Comparison of ENCODE assay signal across 15 cellular contexts in genomic region chr16:735982-736453, GRCh38. TPM values are rescaled to one million over a fixed set of nuclear protein-coding genes. Genes with fewer than 3 reads are reported as not detected.
DNase-seq lines count a peak whose midpoint lies in the region; ATAC-seq, FAIRE-seq and TF ChIP-seq lines count a peak whose summit lies in the region.
"Had no signal": no experiment of that assay in that cellular context is flagged by ENCODE, and none has a peak within 500 bp of the region (broad histone marks: within the 10 kb centered on the region; RNA-seq: fewer than 3 reads in every experiment).

No MANE protein-coding gene starts in this region.

- H3K27ac Mint-ChIP-seq in activated CD4-positive, alpha-beta T cell treated with anti-CD3 and anti-CD28 coated beads for 36 hours, result peak overlapping the region; percentile 59
- H3K27ac Mint-ChIP-seq in activated B cell treated with CpG ODN at 0.5 μM for 24 hours (peak overlapping the region; percentile 53), neural crest cell (ENCODE audit: unreplicated experiment) (no peak overlapping the region)
- H3K27ac Mint-ChIP-seq: neural progenitor cell had no signal

- TF ChIP-seq CTCF in activated B cell treated with CpG ODN at 0.5 μM for 24 hours (IDR thresholded peaks at IDR 0.05) (no peak), neural crest cell (conservative IDR thresholded peaks at IDR 0.05) (no peak), gastroesophageal sphincter (IDR thresholded peaks at IDR 0.05) (no peak)

- POLR2A ChIA-PET in activated CD4-positive, alpha-beta T cell treated with anti-CD3 and anti-CD28 coated beads for 36 hours (lab: Charles Lee), result interaction anchor here (1.3 kb wide), 1 partner anchor 52 kb away, joined by 4 read pairs; the partner anchor contains the start of genes CHTF18 and RPUSD1
- POLR2A ChIA-PET in activated B cell treated with CpG ODN at 0.5 μM for 24 hours (lab: Charles Lee), result interaction anchor here (0.7 to 3.7 kb wide), 4 partner anchors 8 to 20 kb away, joined by 3 to 31 read pairs (median 5); partner anchors contain the start of genes ANTKMT and CCDC78

- intact Hi-C loops in activated CD4-positive, alpha-beta T cell treated with anti-CD3 and anti-CD28 coated beads for 36 hours (cut with DNase I, micrococcal nuclease), result loop anchor here in 1 of 2 experiments (1.0 kb wide), 2 partner anchors 15 to 21 kb away; partner anchors contain the start of genes ANTKMT and METRN
- intact Hi-C loops in activated B cell treated with CpG ODN at 0.5 μM for 24 hours (cut with micrococcal nuclease), result no loop called here

- peaks cover 27% of the 10 kb centered on the region for H3K36me3 Mint-ChIP-seq in activated CD4-positive, alpha-beta T cell treated with anti-CD3 and anti-CD28 coated beads for 36 hours (ENCODE audit: low read depth)
- peaks cover 54% of the 10 kb centered on the region for H3K36me3 Mint-ChIP-seq in activated B cell treated with CpG ODN at 0.5 μM for 24 hours (ENCODE audit: low read depth)
- no peaks in the 10 kb centered on the region for H3K36me3 Mint-ChIP-seq in neural crest cell (ENCODE audit: low read depth)

- DNase-seq in activated CD4-positive, alpha-beta T cell treated with anti-CD3 and anti-CD28 coated beads for 36 hours, result peak; percentile 89
- no peak for DNase-seq in activated CD4-positive, alpha-beta T cell treated with anti-CD3 and anti-CD28 coated beads, Interleukin-2, amount 50 U/mL, for 1 hour
- DNase-seq in GM19239 (ENCODE audit: insufficient read length, low spot score), result no peak
- no peak for DNase-seq in activated B cell treated with CpG ODN at 0.5 μM for 24 hours
- no peak for DNase-seq in neural crest cell (ENCODE audit: low read depth, low spot score)
- DNase-seq in NOMO-1 treated with dmso at 0.1 percent for 144 hours (lab: John Stamatoyannopoulos, UW; ENCODE audit: unreplicated experiment), result no peak
- no peak for DNase-seq in NCI-H446 treated with DMSO at 0.1 percent for 48 hours (lab: John Stamatoyannopoulos, UW)
- DNase-seq: GDM1, lower lobe of right lung, PC-3, right lobe of liver had no signal

- no peaks in the 10 kb centered on the region for H3K27me3 Mint-ChIP-seq in activated CD4-positive, alpha-beta T cell treated with anti-CD3 and anti-CD28 coated beads for 36 hours
- H3K27me3 Mint-ChIP-seq in activated B cell treated with CpG ODN at 0.5 μM for 24 hours, result no peaks in the 10 kb centered on the region
- H3K27me3 Mint-ChIP-seq in neural crest cell (ENCODE audit: low read depth), result no peaks in the 10 kb centered on the region

- H3K36me3 ChIP-seq in gastroesophageal sphincter, result peaks cover 0 to 84% of the 10 kb centered on the region in 2 donors
- H3K36me3 ChIP-seq: neural progenitor cell had no signal

- no peak for TF ChIP-seq POLR2A in gastroesophageal sphincter (IDR thresholded peaks at IDR 0.05)

- no peak overlapping the region for H3K4me3 ChIP-seq in gastroesophageal sphincter
- H3K4me3 ChIP-seq: lower lobe of right lung, neural progenitor cell, right lobe of liver, tibial artery had no signal

- H3K4me1 Mint-ChIP-seq in activated CD4-positive, alpha-beta T cell treated with anti-CD3 and anti-CD28 coated beads for 36 hours, result peaks cover 30% of the 10 kb centered on the region
- peaks cover 32% of the 10 kb centered on the region for H3K4me1 Mint-ChIP-seq in activated B cell treated with CpG ODN at 0.5 μM for 24 hours
- no peaks in the 10 kb centered on the region for H3K4me1 Mint-ChIP-seq in neural crest cell

- 73 to 90% methylated on average over 8 to 9 of the region's 13 CpGs for WGBS in gastroesophageal sphincter (ENCODE audit: low coverage in 1 of 2), 2 donors

- H3K4me1 ChIP-seq in gastroesophageal sphincter, result peaks cover 0 to 16% (median 10%) of the 10 kb centered on the region in 3 donors

- ATAC-seq in activated CD4-positive, alpha-beta T cell treated with anti-CD3 and anti-CD28 coated beads for 36 hours, result peak; percentile 90
- ATAC-seq in activated B cell treated with CpG ODN at 0.5 μM for 24 hours (ENCODE audit: low read depth) (no peak), gastroesophageal sphincter (no peak)
- ATAC-seq: lower lobe of right lung, PC-3, right lobe of liver had no signal

- TF ChIP-seq EP300 in gastroesophageal sphincter (IDR thresholded peaks at IDR 0.05), result no peak

- peak overlapping the region; percentile 33 for H3K4me3 Mint-ChIP-seq in activated CD4-positive, alpha-beta T cell treated with anti-CD3 and anti-CD28 coated beads for 36 hours
- H3K4me3 Mint-ChIP-seq in activated B cell treated with CpG ODN at 0.5 μM for 24 hours (no peak overlapping the region), neural crest cell (peak overlapping the region; percentile 41)
- H3K4me3 Mint-ChIP-seq: neural progenitor cell had no signal

- H3K9me3 ChIP-seq in gastroesophageal sphincter, result no peaks in the 10 kb centered on the region
- H3K9me3 ChIP-seq: lower lobe of right lung, right lobe of liver, tibial artery had no signal

- no peaks in the 10 kb centered on the region for H3K9me3 Mint-ChIP-seq in activated CD4-positive, alpha-beta T cell treated with anti-CD3 and anti-CD28 coated beads for 36 hours (ENCODE audit: low read depth)
- H3K9me3 Mint-ChIP-seq in activated B cell treated with CpG ODN at 0.5 μM for 24 hours, result no peaks in the 10 kb centered on the region
- H3K9me3 Mint-ChIP-seq in neural crest cell, result no peaks in the 10 kb centered on the region
- H3K9me3 Mint-ChIP-seq: neural progenitor cell had no signal

- FAIRE-seq in GM19239 (lab: Jason Lieb, UNC), result peak; percentile 68
- FAIRE-seq: A204.1 had no signal

- no peaks in the 10 kb centered on the region for H3K27me3 ChIP-seq in gastroesophageal sphincter
- H3K27me3 ChIP-seq: neural progenitor cell, right lobe of liver, tibial artery had no signal

- CTCF ChIA-PET in activated CD4-positive, alpha-beta T cell treated with anti-CD3 and anti-CD28 coated beads for 36 hours (lab: Charles Lee), result interaction anchor here (0.6 to 2.1 kb wide), 5 partner anchors 9 to 76 kb away, joined by 3 to 15 read pairs (median 3); partner anchors contain the start of genes ANTKMT and RHOT2
- CTCF ChIA-PET in activated B cell treated with CpG ODN at 0.5 μM for 24 hours (lab: Charles Lee), result no interaction called here

- no peak overlapping the region for H3K27ac ChIP-seq in gastroesophageal sphincter
- H3K27ac ChIP-seq: lower lobe of right lung, neural progenitor cell, right lobe of liver, tibial artery had no signal

RNA-seq across cellular contexts. Expression of gene CIAO3, which starts 4.8 kb away (rescaled TPM):
- 10 to 100 TPM; 28.3 to 31.9 TPM for total RNA-seq in activated CD4-positive, alpha-beta T cell treated with anti-CD3 and anti-CD28 coated beads for 36 hours
- total RNA-seq in activated B cell treated with CpG ODN at 0.5 μM for 24 hours (42.4 and 43.1 TPM in 2 replicates), neural crest cell (42.1 and 45.9 TPM in 2 replicates), gastroesophageal sphincter (10 to 100 TPM; 18.5 to 46.7 (median 25.6) TPM)

RNA-seq across cellular contexts. Expression of gene HAGHL, which starts 9.1 kb away (rescaled TPM):
- total RNA-seq in activated CD4-positive, alpha-beta T cell treated with anti-CD3 and anti-CD28 coated beads for 36 hours, result 10 to 100 TPM; 10.0 to 11.7 TPM
- total RNA-seq in activated B cell treated with CpG ODN at 0.5 μM for 24 hours (10.8 and 10.9 TPM in 2 replicates), neural crest cell (15.0 and 15.4 TPM in 2 replicates), gastroesophageal sphincter (1 to 10 TPM; 1.1 to 4.8 (median 2.8) TPM)

RNA-seq across cellular contexts. Expression of gene CCDC78, which starts 9.8 kb away (rescaled TPM):
- 1 to 10 TPM; 1.8 to 2.4 TPM for total RNA-seq in activated CD4-positive, alpha-beta T cell treated with anti-CD3 and anti-CD28 coated beads for 36 hours
- total RNA-seq in activated B cell treated with CpG ODN at 0.5 μM for 24 hours, result 4.8 and 7.8 TPM in 2 replicates
- total RNA-seq in neural crest cell, result 7.0 and 7.2 TPM in 2 replicates
- under 1 TPM in 1 of 4 donors, not detected in 3; 0.13 TPM for total RNA-seq in gastroesophageal sphincter

RNA-seq across cellular contexts. Expression of gene ANTKMT, which starts 15.1 kb away (rescaled TPM):
- 10 to 100 TPM; 13.3 to 27.0 TPM for total RNA-seq in activated CD4-positive, alpha-beta T cell treated with anti-CD3 and anti-CD28 coated beads for 36 hours
- total RNA-seq in activated B cell treated with CpG ODN at 0.5 μM for 24 hours (58.0 and 67.4 TPM in 2 replicates), neural crest cell (51.1 and 52.7 TPM in 2 replicates), gastroesophageal sphincter (10 to 100 TPM; 23.5 to 46.2 (median 31.0) TPM)

RNA-seq across cellular contexts. Expression of gene METRN, which starts 21.1 kb away (rescaled TPM):
- 10 to 100 TPM; 11.1 to 13.3 TPM for total RNA-seq in activated CD4-positive, alpha-beta T cell treated with anti-CD3 and anti-CD28 coated beads for 36 hours
- total RNA-seq in activated B cell treated with CpG ODN at 0.5 μM for 24 hours (5.0 and 6.7 TPM in 2 replicates), neural crest cell (210 and 224 TPM in 2 replicates), gastroesophageal sphincter (10 to 100 TPM; 22.6 to 77.7 (median 63.8) TPM)
